ENCODE assay signal across 8 cellular contexts in the genomic region with DNA sequence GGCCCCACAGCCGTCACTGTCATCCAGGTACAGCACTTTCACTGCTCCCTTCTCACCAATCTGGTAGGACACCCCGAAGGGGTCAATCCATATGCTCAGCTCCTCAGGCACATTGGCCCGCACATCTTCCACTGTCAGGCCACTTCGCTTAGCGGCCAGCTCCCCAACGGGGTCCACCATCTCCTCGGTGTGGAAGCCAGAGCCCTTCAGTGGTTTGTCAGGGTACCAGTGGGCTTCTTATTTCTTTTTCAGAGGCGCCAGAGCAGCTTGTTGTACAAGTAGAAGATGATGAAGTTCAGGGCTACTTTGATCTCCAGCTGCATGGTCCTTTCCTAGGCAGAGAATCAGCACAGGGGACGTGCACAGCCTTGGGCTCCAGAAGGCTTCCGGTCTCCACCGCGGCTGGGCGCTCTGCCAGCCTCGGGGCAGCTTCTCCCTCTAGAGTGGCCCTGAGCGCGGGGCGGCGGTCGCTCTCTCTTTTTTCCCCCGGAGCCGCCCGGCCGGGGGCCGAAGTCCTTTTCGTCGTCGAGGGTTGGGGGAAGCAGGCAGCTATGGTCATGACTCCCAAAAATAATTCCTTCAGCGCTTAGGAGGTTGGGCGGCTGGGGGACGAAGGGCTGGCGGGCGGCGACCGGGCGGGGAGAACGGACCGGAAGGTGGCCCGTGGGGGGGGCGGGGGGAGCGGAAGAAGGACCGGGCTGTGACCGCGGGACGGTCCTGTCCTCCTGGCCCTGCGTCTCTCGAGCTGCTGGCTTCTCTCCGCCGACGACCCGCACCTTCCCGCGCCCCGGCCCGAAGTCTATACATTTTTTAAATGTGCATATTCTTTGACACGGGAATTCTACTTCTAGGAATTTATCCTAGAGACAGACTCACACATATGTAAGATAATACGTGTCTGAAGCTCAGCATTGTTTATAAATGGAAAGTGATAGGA. TPM values are rescaled to one million over a fixed set of nuclear protein-coding genes. Genes with fewer than 3 reads are reported as not detected.
A peak's percentile ranks its signal among the peaks of the same experiment; 100 is the strongest.
DNase-seq lines count a peak whose midpoint lies in the region; ATAC-seq and TF ChIP-seq lines count a peak whose summit lies in the region.

No MANE protein-coding gene starts in this region.

- TF ChIP-seq CTCF in KMS-11 (conservative IDR thresholded peaks at IDR 0.05; ENCODE audit: low read depth, low read length) (no peak), left lung (IDR thresholded peaks at IDR 0.05) (no peak)

- peak overlapping the region; percentile 59 for H3K4me2 ChIP-seq in KMS-11

- H3K27me3 ChIP-seq in KMS-11 (ENCODE audit: insufficient read depth, low read depth) (no peaks in the 10 kb centered on the region; the same call in 1 of the 2 replicates), SJSA1 (replicated peaks) (peaks cover 6% of the 10 kb centered on the region; the same call in 1 of the 2 replicates), left lung (peaks cover 45 to 57% of the 10 kb centered on the region in 2 donors)

- no peak overlapping the region for H3K4me3 ChIP-seq in KMS-11 (IDR thresholded peaks at IDR 0.05; ENCODE audit: insufficient read depth, low read depth, low read length)
- peak overlapping the region; percentile 53 for H3K4me3 ChIP-seq in SJSA1
- peak overlapping the region; percentile 42 to 58 for H3K4me3 ChIP-seq in left lung

- H3K27ac ChIP-seq in KMS-11, result no peak overlapping the region
- peak overlapping the region; percentile 83 for H3K27ac ChIP-seq in SJSA1
- peak overlapping the region in 1 of 2 donors; percentile 82 for H3K27ac ChIP-seq in left lung

- no peaks in the 10 kb centered on the region for H3K36me3 Mint-ChIP-seq in dendritic cell treated with granulocyte-macrophage colony-stimulating factor and Interleukin-4, amounts not matched to agents 40 ng/mL and 50 ng/mL, for 4 days (ENCODE audit: low read depth)

- peak overlapping the region; percentile 82 for H3K4me3 Mint-ChIP-seq in dendritic cell treated with granulocyte-macrophage colony-stimulating factor and Interleukin-4, amounts not matched to agents 40 ng/mL and 50 ng/mL, for 4 days

- peaks cover 59% of the 10 kb centered on the region for H3K27me3 Mint-ChIP-seq in dendritic cell treated with granulocyte-macrophage colony-stimulating factor and Interleukin-4, amounts not matched to agents 40 ng/mL and 50 ng/mL, for 4 days

- H4K20me1 ChIP-seq in KMS-11 (ENCODE audit: insufficient read depth), result no peaks in the 10 kb centered on the region

- H3K79me2 ChIP-seq in KMS-11 (ENCODE audit: insufficient read depth, low read depth), result no peaks in the 10 kb centered on the region

- H2AFZ ChIP-seq in KMS-11 (ENCODE audit: low read depth), result peak overlapping the region; percentile 97

- peak overlapping the region; percentile 50; the same call in 1 of the 2 replicates for H3K9ac ChIP-seq in KMS-11

- no peaks in the 10 kb centered on the region for H3K9me3 Mint-ChIP-seq in dendritic cell treated with granulocyte-macrophage colony-stimulating factor and Interleukin-4, amounts not matched to agents 40 ng/mL and 50 ng/mL, for 4 days

- H3K27ac Mint-ChIP-seq in dendritic cell treated with granulocyte-macrophage colony-stimulating factor and Interleukin-4, amounts not matched to agents 40 ng/mL and 50 ng/mL, for 4 days, result peak overlapping the region; percentile 90

- intact Hi-C loops in dendritic cell treated with granulocyte-macrophage colony-stimulating factor and Interleukin-4, amounts not matched to agents 40 ng/mL and 50 ng/mL, for 4 days (cut with micrococcal nuclease), result loop anchor here (5.0 kb wide), 2 partner anchors 34 to 81 kb away; a partner anchor contains a TSS
- intact Hi-C loops in left lung (cut with DNase I), result no loop called here

- peak; percentile 78 for DNase-seq in EH (ENCODE audit: low read depth)
- DNase-seq in SJSA1 (ENCODE audit: low read depth in 1 of 2, low spot score in 2 of 2), result peak; percentile 81 to 83
- peak; percentile 68 to 94 for DNase-seq in left lung
- DNase-seq in stimulated activated CD8-positive, alpha-beta memory T cell treated with anti-CD3 and anti-CD28 coated beads, Interleukin-15, amount 100 ng/mL, for 24 hours (ENCODE audit: low read depth), result peak; percentile 23
- DNase-seq in cerebellar nuclear complex (lab: John Stamatoyannopoulos, UW), result no peak

- H3K4me1 Mint-ChIP-seq in dendritic cell treated with granulocyte-macrophage colony-stimulating factor and Interleukin-4, amounts not matched to agents 40 ng/mL and 50 ng/mL, for 4 days (ENCODE audit: low read depth), result peaks cover 19% of the 10 kb centered on the region

- ATAC-seq in GM21381 (IDR thresholded peaks at IDR 0.05; ENCODE audit: unreplicated experiment), result peak; percentile 63
- ATAC-seq in left lung, result peak; percentile 97

- H3K4me1 ChIP-seq in KMS-11 (ENCODE audit: low read depth, poor library complexity, severe bottlenecking) (no peaks in the 10 kb centered on the region), SJSA1 (replicated peaks) (peaks cover 10% of the 10 kb centered on the region), left lung (peaks cover 0 to 15% of the 10 kb centered on the region in 2 donors)

- H3K9me3 ChIP-seq in SJSA1 (replicated peaks) (no peaks in the 10 kb centered on the region), left lung (no peaks in the 10 kb centered on the region)

- H3K36me3 ChIP-seq in KMS-11 (ENCODE audit: insufficient read depth), result no peaks in the 10 kb centered on the region
- H3K36me3 ChIP-seq in SJSA1, result no peaks in the 10 kb centered on the region
- H3K36me3 ChIP-seq in left lung, result no peaks in the 10 kb centered on the region

RNA-seq across cellular contexts. Expression of a gene that starts 6.5 kb away (rescaled TPM):
- total RNA-seq in SJSA1 (2014; rRNA removed; shearing (Covaris generic)), result 24.3 and 34.9 TPM in 2 replicates
- total RNA-seq in left lung, result 10 to 100 TPM; 10.6 to 12.3 TPM

RNA-seq across cellular contexts. Expression of a gene that starts 33.5 kb away (rescaled TPM):
- 8.2 and 13.8 TPM in 2 replicates for total RNA-seq in SJSA1 (2014; rRNA removed; shearing (Covaris generic))
- total RNA-seq in left lung, result 1 to 10 TPM; 4.9 to 5.4 TPM

RNA-seq across cellular contexts. Expression of a gene that starts 40.5 kb away (rescaled TPM):
- total RNA-seq in SJSA1 (2014; rRNA removed; shearing (Covaris generic)), result not detected in 2 replicates
- total RNA-seq in left lung, result 1 to 10 TPM; 1.0 to 1.5 TPM

RNA-seq across cellular contexts. Expression of a gene that starts 48.4 kb away (rescaled TPM):
- total RNA-seq in SJSA1 (2014; rRNA removed; shearing (Covaris generic)), result 11.7 and 17.4 TPM in 2 replicates
- 1 to 10 TPM; 9.6 to 9.9 TPM for total RNA-seq in left lung

Comparison
In these comparisons a context has a peak if more than half of its experiments do, and no peak if none do; other contexts are left out.
1. DNase-seq: peak in EH (single experiment), SJSA1 (2 of 2), left lung (2 of 2) and stimulated activated CD8-positive, alpha-beta memory T cell treated with anti-CD3 and anti-CD28 coated beads, Interleukin-15, amount 100 ng/mL, for 24 hours (single experiment); none in cerebellar nuclear complex (0 of 2).